In genomic region chr17:39699818-39700147, GRCh38 we compare ENCODE assay signal across 8 cellular contexts. TPM values are rescaled to one million over a fixed set of nuclear protein-coding genes. Genes with fewer than 3 reads are reported as not detected.
DNase-seq lines count a peak whose midpoint lies in the region; ATAC-seq and TF ChIP-seq lines count a peak whose summit lies in the region.

Gene ERBB2 (plus strand): TSS chr17:39700064. CDS start chr17:39700239, 175 bp downstream.

- no peaks in the 10 kb centered on the region for H3K36me3 ChIP-seq in duodenal mucosa (ENCODE audit: control insufficient read depth in 1 of 2, insufficient read depth in 2 of 2, low read length in 2 of 2)
- H3K36me3 ChIP-seq in right lobe of liver, result no peaks in the 10 kb centered on the region
- peaks cover 0 to 4% (median 3%) of the 10 kb centered on the region in 5 donors for H3K36me3 ChIP-seq in subcutaneous abdominal adipose tissue (ENCODE audit: control insufficient read depth in 5 of 5, insufficient read depth in 5 of 5, low read length in 5 of 5)

- POLR2A ChIA-PET in activated CD4-positive, alpha-beta T cell treated with anti-CD3 and anti-CD28 coated beads, Interleukin-2, amount 10 ng/mL, durations not matched to agents 7 days and 5 days (lab: Charles Lee), result no interaction called here

- peak within 1 kb of the TSS; percentile 80 for H3K27ac ChIP-seq in duodenal mucosa (ENCODE audit: low read depth, low read length)
- peak within 1 kb of the TSS; percentile 34 to 95 (median 35) for H3K27ac ChIP-seq in right lobe of liver
- no peak within 1 kb of the TSS for H3K27ac ChIP-seq in subcutaneous abdominal adipose tissue (ENCODE audit: low read depth, low read length)

- H3K4me3 ChIP-seq in duodenal mucosa (ENCODE audit: low read depth in 1 of 2, low read length in 2 of 2), result peak within 1 kb of the TSS; percentile 73 to 82
- H3K4me3 ChIP-seq in right lobe of liver, result peak within 1 kb of the TSS; percentile 54 to 78 (median 62)
- peak within 1 kb of the TSS; percentile 46 to 66 (median 62) for H3K4me3 ChIP-seq in subcutaneous abdominal adipose tissue (ENCODE audit: low read depth in 1 of 5, low read length in 5 of 5)

- H3K9ac ChIP-seq in duodenal mucosa (ENCODE audit: low read depth in 1 of 2, low read length in 2 of 2), result peak within 1 kb of the TSS; percentile 73 to 93
- peak within 1 kb of the TSS in 4 of 5 donors; percentile 33 to 64 (median 58) for H3K9ac ChIP-seq in subcutaneous abdominal adipose tissue (ENCODE audit: low read length in 5 of 5)

- ATAC-seq in stimulated activated naive CD8-positive, alpha-beta T cell treated with anti-CD3 and anti-CD28 coated beads, Interleukin-15, amount 100 ng/mL, for 72 hours, result no peak
- ATAC-seq in stimulated activated naive CD8-positive, alpha-beta T cell treated with anti-CD3 and anti-CD28 coated beads, Interleukin-15, Interleukin-2, amounts not matched to agents 100 U/mL and 50 U/mL, for 24 hours, result no peak
- peak in 3 of 4 donors; percentile 13 to 45 (median 31) for ATAC-seq in right lobe of liver

- H3K27me3 Mint-ChIP-seq in stimulated activated naive CD8-positive, alpha-beta T cell treated with anti-CD3 and anti-CD28 coated beads, Interleukin-15, amount 100 ng/mL, for 72 hours, result peaks cover 55% of the 10 kb centered on the region
- H3K27me3 Mint-ChIP-seq in activated CD4-positive, alpha-beta T cell treated with anti-CD3 and anti-CD28 coated beads, Interleukin-2, amount 10 ng/mL, durations not matched to agents 7 days and 5 days, result peaks cover 42% of the 10 kb centered on the region

- CTCF ChIA-PET in activated CD4-positive, alpha-beta T cell treated with anti-CD3 and anti-CD28 coated beads, Interleukin-2, amount 10 ng/mL, durations not matched to agents 7 days and 5 days (lab: Charles Lee), result interaction anchor here (0.6 to 1.4 kb wide), 4 partner anchors 10 to 236 kb away, joined by 3 to 4 read pairs (median 4); partner anchors contain the start of gene MIEN1

- intact Hi-C loops in right lobe of liver (cut with DNase I), result no loop called here

- no peak for DNase-seq in stimulated activated naive CD8-positive, alpha-beta T cell treated with anti-CD3 and anti-CD28 coated beads, Interleukin-15, amount 100 ng/mL, for 72 hours
- no peak for DNase-seq in stimulated activated naive CD8-positive, alpha-beta T cell treated with anti-CD3 and anti-CD28 coated beads, Interleukin-15, Interleukin-2, amounts not matched to agents 100 U/mL and 50 U/mL, for 24 hours
- DNase-seq in right lobe of liver (peak in 1 of 3 donors; percentile 59), NCI-H1417 treated with DMSO at 0.1 percent for 48 hours (lab: John Stamatoyannopoulos, UW) (no peak)
- DNase-seq in activated CD4-positive, alpha-beta T cell treated with anti-CD3 and anti-CD28 coated beads, Interleukin-2, amount 10 ng/mL, durations not matched to agents 7 days and 5 days, result no peak
- DNase-seq in stimulated activated CD4-positive, alpha-beta T cell treated with anti-CD3 and anti-CD28 coated beads, Interleukin-2, amount 100 ng/mL, for 48 hours, result no peak

- peaks cover 3% of the 10 kb centered on the region for H3K36me3 Mint-ChIP-seq in activated CD4-positive, alpha-beta T cell treated with anti-CD3 and anti-CD28 coated beads, Interleukin-2, amount 10 ng/mL, durations not matched to agents 7 days and 5 days (ENCODE audit: low read depth)

- H3K9me3 Mint-ChIP-seq in stimulated activated naive CD8-positive, alpha-beta T cell treated with anti-CD3 and anti-CD28 coated beads, Interleukin-15, amount 100 ng/mL, for 72 hours, result no peaks in the 10 kb centered on the region
- no peaks in the 10 kb centered on the region for H3K9me3 Mint-ChIP-seq in activated CD4-positive, alpha-beta T cell treated with anti-CD3 and anti-CD28 coated beads, Interleukin-2, amount 10 ng/mL, durations not matched to agents 7 days and 5 days

- no peak for TF ChIP-seq CTCF in right lobe of liver (IDR thresholded peaks at IDR 0.05)

- H3K9me3 ChIP-seq in duodenal mucosa (ENCODE audit: control insufficient read depth in 1 of 2, low read length in 2 of 2) (no peaks in the 10 kb centered on the region), right lobe of liver (no peaks in the 10 kb centered on the region), subcutaneous abdominal adipose tissue (ENCODE audit: control insufficient read depth in 5 of 5, low read length in 5 of 5) (no peaks in the 10 kb centered on the region)

- no peak within 1 kb of the TSS for H3K27ac Mint-ChIP-seq in stimulated activated naive CD8-positive, alpha-beta T cell treated with anti-CD3 and anti-CD28 coated beads, Interleukin-15, amount 100 ng/mL, for 72 hours
- no peak within 1 kb of the TSS for H3K27ac Mint-ChIP-seq in activated CD4-positive, alpha-beta T cell treated with anti-CD3 and anti-CD28 coated beads, Interleukin-2, amount 10 ng/mL, durations not matched to agents 7 days and 5 days

- WGBS in right lobe of liver (ENCODE audit: insufficient coverage, low coverage, low lambda C conversion rate, missing lambda C conversion rate), result 1% methylated on average over 12 of the region's 20 CpGs

- H3K27me3 ChIP-seq in duodenal mucosa (ENCODE audit: control insufficient read depth in 1 of 2, insufficient read depth in 2 of 2, low read length in 2 of 2), result no peaks in the 10 kb centered on the region
- H3K27me3 ChIP-seq in right lobe of liver, result no peaks in the 10 kb centered on the region
- H3K27me3 ChIP-seq in subcutaneous abdominal adipose tissue (ENCODE audit: control insufficient read depth in 5 of 5, insufficient read depth in 4 of 5, low read length in 5 of 5), result peaks cover 0 to 16% (median 8%) of the 10 kb centered on the region in 5 donors

- peaks cover 27% of the 10 kb centered on the region for H3K4me1 Mint-ChIP-seq in stimulated activated naive CD8-positive, alpha-beta T cell treated with anti-CD3 and anti-CD28 coated beads, Interleukin-15, amount 100 ng/mL, for 72 hours
- peaks cover 6% of the 10 kb centered on the region for H3K4me1 Mint-ChIP-seq in activated CD4-positive, alpha-beta T cell treated with anti-CD3 and anti-CD28 coated beads, Interleukin-2, amount 10 ng/mL, durations not matched to agents 7 days and 5 days

- peak within 1 kb of the TSS; percentile 48 to 49 for H3K4me3 Mint-ChIP-seq in stimulated activated naive CD8-positive, alpha-beta T cell treated with anti-CD3 and anti-CD28 coated beads, Interleukin-15, amount 100 ng/mL, for 72 hours
- no peak within 1 kb of the TSS for H3K4me3 Mint-ChIP-seq in activated CD4-positive, alpha-beta T cell treated with anti-CD3 and anti-CD28 coated beads, Interleukin-2, amount 10 ng/mL, durations not matched to agents 7 days and 5 days

- H3K4me1 ChIP-seq in duodenal mucosa (ENCODE audit: control insufficient read depth in 1 of 2, insufficient read depth in 2 of 2, low read length in 2 of 2) (peaks cover 41 to 46% of the 10 kb centered on the region in 2 donors), right lobe of liver (peaks cover 0 to 55% (median 27%) of the 10 kb centered on the region in 4 donors), subcutaneous abdominal adipose tissue (ENCODE audit: control insufficient read depth in 5 of 5, insufficient read depth in 5 of 5, low read length in 5 of 5) (peaks cover 0 to 15% (median 13%) of the 10 kb centered on the region in 5 donors)

- peak; percentile 42 for TF ChIP-seq POLR2A in right lobe of liver (IDR thresholded peaks at IDR 0.05)

RNA-seq across cellular contexts. Expression of gene ERBB2, which starts in this region (rescaled TPM):
- 10 to 100 TPM in 5 of 6 experiments, 1 to 10 TPM in 1; 8.9 to 40.4 (median 26.2) TPM for total RNA-seq in right lobe of liver
- 1 to 10 TPM; 4.5 to 4.6 TPM for total RNA-seq in activated CD4-positive, alpha-beta T cell treated with anti-CD3 and anti-CD28 coated beads, Interleukin-2, amount 10 ng/mL, durations not matched to agents 7 days and 5 days

Comparison
In these comparisons a context has a peak if more than half of its experiments do, and no peak if none do; other contexts are left out.
1. ATAC-seq: peak in right lobe of liver (3 of 4); none in stimulated activated naive CD8-positive, alpha-beta T cell treated with anti-CD3 and anti-CD28 coated beads, Interleukin-15, amount 100 ng/mL, for 72 hours (single experiment) and stimulated activated naive CD8-positive, alpha-beta T cell treated with anti-CD3 and anti-CD28 coated beads, Interleukin-15, Interleukin-2, amounts not matched to agents 100 U/mL and 50 U/mL, for 24 hours (single experiment).
2. Peak in every context shown above with its lines, with median percentiles within 50 percentile points of each other: H3K4me3 ChIP-seq.